Comparison of ENCODE assay signal across 14 cellular contexts in the genomic region with DNA sequence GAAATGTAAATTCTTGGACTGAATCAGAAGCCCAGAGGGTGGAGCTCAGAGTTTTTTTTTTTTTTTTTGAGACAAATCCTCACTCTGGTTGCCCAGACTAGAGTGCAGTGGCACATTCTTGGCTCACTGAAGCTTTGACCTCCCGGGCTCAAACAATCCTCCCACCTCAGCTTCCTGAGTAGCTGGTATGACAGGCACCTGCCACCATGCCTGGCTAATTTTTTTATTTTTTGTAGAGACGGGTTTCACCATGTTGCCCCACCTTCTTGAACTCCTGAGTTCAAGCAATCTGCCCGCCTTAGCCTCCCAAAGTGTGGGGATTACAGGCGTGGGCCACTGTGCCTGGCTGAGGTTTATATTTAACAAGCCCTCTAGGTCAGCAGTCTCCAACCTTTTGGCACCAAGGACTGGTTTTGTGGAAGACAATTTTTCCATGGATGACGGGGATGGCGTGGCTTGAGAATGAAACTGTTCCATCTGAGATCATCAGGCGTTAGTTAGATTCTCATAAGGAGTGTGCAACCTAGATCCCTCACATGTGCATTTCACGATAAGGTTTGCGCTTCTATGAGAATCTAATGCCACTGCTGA.
DNase-seq lines count a peak whose midpoint lies in the region; ATAC-seq, FAIRE-seq and TF ChIP-seq lines count a peak whose summit lies in the region.
"Had no signal": no experiment of that assay in that cellular context is flagged by ENCODE, and none has a peak within 500 bp of the region (broad histone marks: within the 10 kb centered on the region; RNA-seq: fewer than 3 reads in every experiment).

No MANE protein-coding gene starts in this region.

- no peak for TF ChIP-seq CTCF in endothelial cell of umbilical vein (IDR thresholded peaks at IDR 0.05; ENCODE audit: extremely low read depth in 1 of 2, insufficient read depth in 1 of 2, low read depth in 1 of 2, low read length in 2 of 2)
- TF ChIP-seq CTCF in osteoblast (IDR thresholded peaks at IDR 0.05; ENCODE audit: extremely low read depth, low read depth, low read length) = no peak
- no peak for TF ChIP-seq CTCF in GM10248 (IDR thresholded peaks at IDR 0.05; ENCODE audit: control extremely low read depth, extremely low read depth, low read depth, missing control alignments)

- no peaks in the 10 kb centered on the region for H3K79me2 ChIP-seq in endothelial cell of umbilical vein (ENCODE audit: control insufficient read depth, insufficient read depth, low read length)
- no peaks in the 10 kb centered on the region for H3K79me2 ChIP-seq in osteoblast (ENCODE audit: insufficient read depth, low read length)
- H3K79me2 ChIP-seq: hepatocyte had no signal

- H4K20me1 ChIP-seq in endothelial cell of umbilical vein (replicated peaks; ENCODE audit: control insufficient read depth, extremely low read depth, insufficient read depth, low read length) = no peaks in the 10 kb centered on the region
- no peaks in the 10 kb centered on the region for H4K20me1 ChIP-seq in osteoblast (ENCODE audit: insufficient read depth, low read length)

- no peak for ATAC-seq in HG03196 (IDR thresholded peaks at IDR 0.05; ENCODE audit: unreplicated experiment)

- dilution Hi-C loops in endothelial cell of umbilical vein (cut with MboI; ENCODE audit: extremely low pct_ligation_motif_present, low sequenced_read_pairs) = no loop called here

- H3K9me1 ChIP-seq in endothelial cell of umbilical vein (replicated peaks; ENCODE audit: control insufficient read depth, extremely low read depth, insufficient read depth, low read length) = no peaks in the 10 kb centered on the region

- CTCF ChIA-PET in endothelial cell of umbilical vein (lab: Charles Lee) (no interaction called here), GM10248 (lab: Yijun Ruan, JAX) (interaction anchor here (3.2 kb wide), 1 partner anchor 12 kb away, joined by 12 read pairs; no protein-coding TSS in a partner anchor)

- H3K27ac ChIP-seq in endothelial cell of umbilical vein (ENCODE audit: insufficient read depth, low read depth, low read length) (no peak overlapping the region), osteoblast (ENCODE audit: low read depth, low read length) (peak overlapping the region; percentile 86)
- H3K27ac ChIP-seq: colonic mucosa, hepatocyte, neural progenitor cell had no signal

- DNase-seq in EL (peak; percentile 28), LoVo (ENCODE audit: low spot score) (peak; percentile 24), endothelial cell of umbilical vein (ENCODE audit: low read depth, low spot score) (no peak), osteoblast (ENCODE audit: insufficient read length, low spot score, missing footprints) (no peak), ecto neural progenitor cell (ENCODE audit: low spot score) (no peak), GM10248 (ENCODE audit: extremely low spot score) (no peak), NCI-H2171 (lab: John Stamatoyannopoulos, UW) (no peak)
- DNase-seq: colonic mucosa, COR-L47, SHP77 treated with DMSO at 0.1 percent for 48 hours, small intestine had no signal

- H3K9me3 ChIP-seq in endothelial cell of umbilical vein (replicated peaks; ENCODE audit: control insufficient read depth, insufficient read depth, low read length) (no peaks in the 10 kb centered on the region), osteoblast (ENCODE audit: low read depth, low read length) (no peaks in the 10 kb centered on the region)
- H3K9me3 ChIP-seq: colonic mucosa had no signal

- POLR2A ChIA-PET in endothelial cell of umbilical vein (lab: Charles Lee) = no interaction called here
- POLR2A ChIA-PET in GM10248 (lab: Yijun Ruan, JAX) = no interaction called here

- no peaks in the 10 kb centered on the region for H3K36me3 ChIP-seq in endothelial cell of umbilical vein (ENCODE audit: control insufficient read depth in 2 of 2, extremely low read depth in 1 of 2, insufficient read depth in 2 of 2, low read length in 2 of 2)
- no peaks in the 10 kb centered on the region for H3K36me3 ChIP-seq in osteoblast (ENCODE audit: insufficient read depth, low read length)
- H3K36me3 ChIP-seq: colonic mucosa, neural progenitor cell had no signal

- peaks cover 2 to 6% of the 10 kb centered on the region in 2 experiments for H3K27me3 ChIP-seq in endothelial cell of umbilical vein (ENCODE audit: control insufficient read depth in 2 of 2, insufficient read depth in 2 of 2, low read length in 2 of 2)
- no peaks in the 10 kb centered on the region for H3K27me3 ChIP-seq in osteoblast (ENCODE audit: insufficient read depth, low read length)
- H3K27me3 ChIP-seq: colonic mucosa, hepatocyte, neural progenitor cell had no signal

- H3K4me3 ChIP-seq in endothelial cell of umbilical vein (replicated peaks in 1 of 3; ENCODE audit: insufficient read depth in 1 of 3, low read depth in 1 of 3, low read length in 3 of 3) (no peak overlapping the region), osteoblast (ENCODE audit: insufficient read depth, low read length) (peak overlapping the region; percentile 8)
- H3K4me3 ChIP-seq: colonic mucosa, hepatocyte, neural progenitor cell had no signal

- no TSS peak for BruUV-seq in endothelial cell of umbilical vein (replicated peaks; lab: Mats Ljungman, UMichigan)

- H3K4me2 ChIP-seq in endothelial cell of umbilical vein (ENCODE audit: insufficient read depth, low read length) (no peak overlapping the region), osteoblast (ENCODE audit: insufficient read depth, low read length) (peak overlapping the region; percentile 47)
- H3K4me2 ChIP-seq: hepatocyte, neural progenitor cell had no signal

- H2AFZ ChIP-seq in endothelial cell of umbilical vein (ENCODE audit: low read depth, low read length) (no peak overlapping the region), osteoblast (ENCODE audit: low read length) (peak overlapping the region; percentile 86)
- H2AFZ ChIP-seq: hepatocyte, neural progenitor cell had no signal

- TF ChIP-seq POLR2A in endothelial cell of umbilical vein (IDR thresholded peaks at IDR 0.05; ENCODE audit: low read depth, low read length) = no peak

- intact Hi-C loops in endothelial cell of umbilical vein (cut with micrococcal nuclease) = no loop called here

- H3K4me1 ChIP-seq in endothelial cell of umbilical vein (ENCODE audit: control insufficient read depth, extremely low read depth, insufficient read depth, low read length) = no peaks in the 10 kb centered on the region
- peaks cover 25% of the 10 kb centered on the region for H3K4me1 ChIP-seq in osteoblast (ENCODE audit: insufficient read depth, low read length)
- H3K4me1 ChIP-seq: colonic mucosa, neural progenitor cell had no signal

- peak; percentile 8 for FAIRE-seq in endothelial cell of umbilical vein (lab: Jason Lieb, UNC)

- no peak overlapping the region for H3K9ac ChIP-seq in endothelial cell of umbilical vein (replicated peaks; ENCODE audit: extremely low read depth, insufficient read depth, low read length)
- H3K9ac ChIP-seq: neural progenitor cell had no signal

TF ChIP-seq in endothelial cell of umbilical vein, 7 proteins besides CTCF, POLR2A, EP300 and RAD21:
- no peak for TF ChIP-seq GATA2 (IDR thresholded peaks at IDR 0.05; ENCODE audit: insufficient read depth, insufficient read length, low read depth, low read length)
- TF ChIP-seq JUN (IDR thresholded peaks at IDR 0.05; ENCODE audit: borderline replicate concordance, insufficient read depth, insufficient read length, low read depth) = no peak
- no peak for TF ChIP-seq FOS (IDR thresholded peaks at IDR 0.05; ENCODE audit: borderline replicate concordance, insufficient read depth, low read length)
- TF ChIP-seq, protein P1, sequence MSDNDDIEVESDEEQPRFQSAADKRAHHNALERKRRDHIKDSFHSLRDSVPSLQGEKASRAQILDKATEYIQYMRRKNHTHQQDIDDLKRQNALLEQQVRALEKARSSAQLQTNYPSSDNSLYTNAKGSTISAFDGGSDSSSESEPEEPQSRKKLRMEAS (IDR thresholded peaks at IDR 0.05; ENCODE audit: insufficient read depth, insufficient read length) = no peak
- no peak for TF ChIP-seq POLR2AphosphoS5 (IDR thresholded peaks at IDR 0.05; ENCODE audit: insufficient read depth, low read depth, low read length)
- TF ChIP-seq EZH2 (IDR thresholded peaks at IDR 0.05; ENCODE audit: borderline replicate concordance, low read depth, low read length, severe bottlenecking) = no peak
- TF ChIP-seq MYC (IDR thresholded peaks at IDR 0.05; ENCODE audit: low read depth, low read length) = no peak

Comparison
In these comparisons a context has a peak if more than half of its experiments do, and no peak if none do; other contexts are left out.
1. DNase-seq: peak in EL (single experiment) and LoVo (single experiment); none in endothelial cell of umbilical vein (single experiment), osteoblast (single experiment), ecto neural progenitor cell (single experiment), GM10248 (single experiment) and NCI-H2171 (single experiment).